Comparison of ENCODE assay signal across 23 cellular contexts in genomic region chr1:227330709-227331108, GRCh38.
"Had no signal": no experiment of that assay in that cellular context is flagged by ENCODE, and none has a peak within 500 bp of the region (broad histone marks: within the 10 kb centered on the region; RNA-seq: fewer than 3 reads in every experiment).

No MANE protein-coding gene starts in this region.

- H3K79me2 ChIP-seq: hepatocyte, parathyroid adenoma had no signal

- DNase-seq: activated CD4-positive, alpha-beta T cell treated with anti-CD3 and anti-CD28 coated beads, Interleukin-2, amount 50 U/mL, for 1 hour; activated CD8-positive, alpha-beta memory T cell treated with anti-CD3 and anti-CD28 coated beads for 24 hours; activated gamma-delta T cell treated with Interleukin-2 at 50 U/mL for 16 hours; aorta; erythroblast; left lung; mucosa of descending colon; naive thymus-derived CD8-positive, alpha-beta T cell; stimulated activated CD4-positive, alpha-beta T cell treated with anti-CD3 and anti-CD28 coated beads, Interleukin-15, amount 100 ng/mL, for 24 hours; stimulated activated CD4-positive, alpha-beta T cell treated with anti-CD3 and anti-CD28 coated beads, Interleukin-4, amount 100 ng/mL, for 1 hour; stimulated activated naive CD4-positive, alpha-beta T cell; substantia nigra; T-helper 9 cell had no signal

- H3K4me3 ChIP-seq: hepatocyte, left lung, mucosa of descending colon, skin epidermis, tibial nerve, vagina had no signal

- H3K4me1 ChIP-seq: left lung, parathyroid adenoma, tibial nerve, vagina had no signal

- ATAC-seq: activated CD4-positive, CD25-positive, alpha-beta regulatory T cell treated with anti-CD3 and anti-CD28 coated beads, Interleukin-2, amount 50 U/mL, for 24 hours; left lung; mucosa of descending colon; naive thymus-derived CD8-positive, alpha-beta T cell had no signal

- H3K27me3 ChIP-seq: hepatocyte, left lung, neutrophil, tibial nerve, vagina had no signal

- H3K4me2 ChIP-seq: hepatocyte had no signal

- H3K9me3 ChIP-seq: mucosa of descending colon, neutrophil, vagina had no signal

- FAIRE-seq: keratinocyte had no signal

- H3K36me3 ChIP-seq: left lung, neutrophil, tibial nerve, vagina had no signal

- H3K4me1 Mint-ChIP-seq: naive thymus-derived CD8-positive, alpha-beta T cell had no signal

- H2AFZ ChIP-seq: hepatocyte, parathyroid adenoma had no signal

- H3K4me3 Mint-ChIP-seq: activated naive CD8-positive, alpha-beta T cell; memory B cell; naive thymus-derived CD8-positive, alpha-beta T cell had no signal

- H3K27ac Mint-ChIP-seq: activated naive CD8-positive, alpha-beta T cell; memory B cell; naive thymus-derived CD8-positive, alpha-beta T cell had no signal

- H3K9ac ChIP-seq: parathyroid adenoma had no signal

- H3K27ac ChIP-seq: hepatocyte, left lung, neutrophil, parathyroid adenoma, skin epidermis, tibial nerve, vagina had no signal
